ENCODE assay signal across 16 cellular contexts in the genomic region with DNA sequence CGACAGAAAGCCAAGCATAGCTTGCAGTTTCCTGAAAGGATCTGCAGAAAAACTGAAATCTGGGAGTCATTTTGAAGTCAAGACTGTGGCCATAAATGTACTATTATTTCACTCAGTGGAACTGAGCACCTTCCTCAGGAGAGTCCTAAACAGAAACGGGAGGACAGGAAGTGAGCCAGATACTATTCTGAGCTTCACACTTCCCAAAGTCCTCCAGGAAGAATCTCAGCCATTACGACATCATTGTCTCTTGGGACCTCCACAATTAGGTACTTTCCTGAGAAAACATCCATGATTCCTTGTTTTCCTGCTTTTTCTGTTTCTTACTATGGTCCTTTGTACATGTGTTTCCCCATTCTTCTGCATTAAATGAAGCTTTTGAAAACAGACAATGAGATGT.
"Had no signal": no experiment of that assay in that cellular context is flagged by ENCODE, and none has a peak within 500 bp of the region (broad histone marks: within the 10 kb centered on the region; RNA-seq: fewer than 3 reads in every experiment).

No MANE protein-coding gene starts in this region.

- ATAC-seq: activated CD4-positive, alpha-beta T cell treated with anti-CD3 and anti-CD28 coated beads for 36 hours; activated CD8-positive, alpha-beta T cell treated with anti-CD3 and anti-CD28 coated beads for 36 hours; activated naive CD8-positive, alpha-beta T cell treated with anti-CD3 and anti-CD28 coated beads, Interleukin-2, amount 50 U/mL, for 24 hours; left colon; stimulated activated naive CD8-positive, alpha-beta T cell treated with anti-CD3 and anti-CD28 coated beads, Interleukin-15, amount 100 ng/mL, for 72 hours had no signal

- H3K4me1 ChIP-seq: ascending aorta had no signal

- H3K9me3 ChIP-seq: ascending aorta, thoracic aorta had no signal

- H3K27ac ChIP-seq: ascending aorta, coronary artery, thoracic aorta, VCaP had no signal

- H3K4me3 ChIP-seq: ascending aorta, coronary artery, skin epidermis, thoracic aorta had no signal

- DNase-seq: activated CD4-positive, alpha-beta T cell treated with anti-CD3 and anti-CD28 coated beads for 36 hours; activated CD8-positive, alpha-beta memory T cell treated with anti-CD3 and anti-CD28 coated beads, Interleukin-2, amount 50 U/mL, for 4 hours; activated CD8-positive, alpha-beta T cell treated with anti-CD3 and anti-CD28 coated beads for 36 hours; activated naive CD4-positive, alpha-beta T cell; activated naive CD8-positive, alpha-beta T cell treated with anti-CD3 and anti-CD28 coated beads, Interleukin-2, amount 50 U/mL, for 24 hours; caudate nucleus; effector CD8-positive, alpha-beta T cell; left colon; stimulated activated CD4-positive, alpha-beta T cell treated with anti-CD3 and anti-CD28 coated beads, Interleukin-4, amount 100 ng/mL, for 4 hours; stimulated activated naive CD8-positive, alpha-beta T cell treated with anti-CD3 and anti-CD28 coated beads, Interleukin-15, amount 100 ng/mL, for 72 hours; T-helper 9 cell had no signal

- H3K27me3 ChIP-seq: ascending aorta had no signal

- H3K36me3 ChIP-seq: ascending aorta, thoracic aorta had no signal
